In the genomic region with DNA sequence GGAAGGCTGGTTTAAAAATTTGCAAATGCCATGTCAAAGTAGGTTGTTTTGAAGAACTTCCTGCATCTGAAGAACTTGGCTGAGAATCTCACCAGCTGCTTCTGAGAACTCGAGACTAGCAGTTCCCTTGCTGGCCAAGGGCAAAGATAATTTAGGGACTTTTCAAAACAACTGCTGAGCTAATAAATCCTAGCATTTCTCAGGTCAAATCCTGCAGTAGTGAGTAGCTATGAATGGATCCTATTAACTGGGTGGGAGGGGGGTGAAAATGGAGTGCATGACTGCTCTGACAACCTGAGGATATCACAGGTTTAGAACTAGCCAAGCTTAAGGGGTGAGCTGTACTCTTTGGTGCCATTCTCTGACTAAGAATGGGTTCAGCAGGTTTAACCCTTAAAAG, we compare ENCODE assay signal across 9 cellular contexts.
DNase-seq lines count a peak whose midpoint lies in the region; ATAC-seq and TF ChIP-seq lines count a peak whose summit lies in the region.
"Had no signal": no experiment of that assay in that cellular context is flagged by ENCODE, and none has a peak within 500 bp of the region (broad histone marks: within the 10 kb centered on the region; RNA-seq: fewer than 3 reads in every experiment).

No MANE protein-coding gene starts in this region.

- POLR2A ChIA-PET in OCI-LY7 (lab: Charles Lee): interaction anchor here (0.6 to 2.2 kb wide), 3 partner anchors 10 to 17 kb away, joined by 3 to 7 read pairs (median 5); no protein-coding TSS in a partner anchor

- H3K36me3 ChIP-seq in OCI-LY7 (ENCODE audit: insufficient read depth, low read length) (no peaks in the 10 kb centered on the region), thoracic aorta (no peaks in the 10 kb centered on the region)
- H3K36me3 ChIP-seq: BLaER1 had no signal

- H4K20me1 ChIP-seq in OCI-LY7 (ENCODE audit: insufficient read depth, low read length): no peaks in the 10 kb centered on the region
- H4K20me1 ChIP-seq: BLaER1 had no signal

- BruUV-seq in OCI-LY7 (replicated peaks; lab: Mats Ljungman, UMichigan): no TSS peak

- peak overlapping the region; percentile 70; the same call in 1 of the 2 replicates for H2AFZ ChIP-seq in OCI-LY7 (ENCODE audit: low read length)

- TF ChIP-seq CTCF in OCI-LY7 (conservative IDR thresholded peaks at IDR 0.05; ENCODE audit: low read length): no peak
- no peak for TF ChIP-seq CTCF in thoracic aorta (IDR thresholded peaks at IDR 0.05)

- no peak overlapping the region for H3K4me3 ChIP-seq in OCI-LY7 (ENCODE audit: low read depth, low read length, poor library complexity, severe bottlenecking)
- H3K4me3 ChIP-seq in thoracic aorta: peak overlapping the region; percentile 46
- H3K4me3 ChIP-seq: BLaER1 had no signal

- CTCF ChIA-PET in OCI-LY7 (lab: Charles Lee; ENCODE audit: unreplicated experiment): no interaction called here

- H3K9me3 ChIP-seq in OCI-LY7 (ENCODE audit: low read length) (no peaks in the 10 kb centered on the region), thoracic aorta (no peaks in the 10 kb centered on the region)
- H3K9me3 ChIP-seq: BLaER1 had no signal

- peak; percentile 30 for DNase-seq in NCI-H82 (lab: John Stamatoyannopoulos, UW)
- DNase-seq in NCI-H82 treated with DMSO at 0.1 percent for 48 hours (lab: John Stamatoyannopoulos, UW; ENCODE audit: unreplicated experiment): no peak
- DNase-seq in OCI-LY7 (ENCODE audit: low spot score): no peak
- no peak for DNase-seq in left cardiac atrium
- DNase-seq in thoracic aorta (ENCODE audit: low spot score): no peak
- DNase-seq in GOT3 (lab: John Stamatoyannopoulos, UW): no peak
- DNase-seq in activated CD4-positive, CD25-positive, alpha-beta regulatory T cell treated with anti-CD3 and anti-CD28 coated beads, Interleukin-2, amount 50 U/mL, for 72 hours: no peak
- DNase-seq in NCI-H187 treated with DMSO at 0.1 percent for 48 hours (lab: John Stamatoyannopoulos, UW): no peak

- H3K79me2 ChIP-seq in OCI-LY7 (ENCODE audit: insufficient read depth, low read depth, low read length): no peaks in the 10 kb centered on the region

- no peak overlapping the region for H3K27ac ChIP-seq in OCI-LY7 (ENCODE audit: low read depth, low read length, poor library complexity, severe bottlenecking)
- no peak overlapping the region for H3K27ac ChIP-seq in thoracic aorta
- H3K27ac ChIP-seq: BLaER1 had no signal

- peak; percentile 53 to 73 for ATAC-seq in left cardiac atrium
- no peak for ATAC-seq in thoracic aorta (ENCODE audit: insufficient number of reproducible peaks, low FRiP score, low read depth)

- no peak overlapping the region for H3K4me2 ChIP-seq in OCI-LY7 (ENCODE audit: low read length)
- H3K4me2 ChIP-seq: BLaER1 had no signal

- H3K4me1 ChIP-seq in OCI-LY7 (ENCODE audit: insufficient read depth, low read length, poor library complexity, severe bottlenecking) (peaks cover 5% of the 10 kb centered on the region), thoracic aorta (ENCODE audit: control insufficient read depth in 1 of 2, low read depth in 2 of 2) (peaks cover 13% of the 10 kb centered on the region in 2 donors)
- H3K4me1 ChIP-seq: BLaER1 had no signal

- H3K27me3 ChIP-seq in thoracic aorta (replicated peaks; ENCODE audit: insufficient read depth): no peaks in the 10 kb centered on the region
- H3K27me3 ChIP-seq: BLaER1 had no signal

- intact Hi-C loops in OCI-LY7 (cut with micrococcal nuclease; ENCODE audit: unreplicated experiment): no loop called here
- intact Hi-C loops in left cardiac atrium (cut with DNase I): no loop called here

- no peaks in the 10 kb centered on the region for H3K9me2 ChIP-seq in OCI-LY7 (ENCODE audit: insufficient read depth, low read length)
